ENCODE assay signal across 1 cellular context in the genomic region with DNA sequence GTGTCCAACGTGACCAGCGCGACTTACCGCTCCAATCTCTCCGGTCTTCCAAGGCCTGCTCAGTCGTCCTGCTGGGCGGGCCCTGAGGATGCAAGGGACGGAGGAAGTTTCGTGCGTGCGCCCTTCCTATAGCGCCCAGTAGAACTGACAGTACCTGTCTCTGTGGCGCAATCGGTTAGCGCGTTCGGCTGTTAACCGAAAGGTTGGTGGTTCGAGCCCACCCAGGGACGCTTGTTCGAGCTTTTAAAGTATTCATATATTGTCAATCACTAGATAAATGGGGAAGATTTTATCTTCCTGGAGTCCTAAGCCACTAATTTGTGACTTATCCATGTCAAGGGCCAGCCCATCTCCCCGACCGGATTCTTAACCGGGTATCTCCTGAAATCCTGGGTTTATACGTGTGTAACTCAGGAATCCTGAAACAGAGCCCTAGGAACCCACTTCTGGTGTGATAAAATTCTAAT.
A peak's percentile ranks its signal among the peaks of the same experiment; 100 is the strongest.
TF ChIP-seq lines count a peak whose summit lies in the region.
"Not testable (repeated sequence)": the region's sequence is repeated elsewhere in the genome, so short reads cannot be mapped to it uniquely, and the experiment has no call there.

No MANE protein-coding gene starts in this region.

TF ChIP-seq in K562, 482 proteins besides CTCF, POLR2A, EP300 and RAD21 (continued from another document):
- TF ChIP-seq, protein P1, sequence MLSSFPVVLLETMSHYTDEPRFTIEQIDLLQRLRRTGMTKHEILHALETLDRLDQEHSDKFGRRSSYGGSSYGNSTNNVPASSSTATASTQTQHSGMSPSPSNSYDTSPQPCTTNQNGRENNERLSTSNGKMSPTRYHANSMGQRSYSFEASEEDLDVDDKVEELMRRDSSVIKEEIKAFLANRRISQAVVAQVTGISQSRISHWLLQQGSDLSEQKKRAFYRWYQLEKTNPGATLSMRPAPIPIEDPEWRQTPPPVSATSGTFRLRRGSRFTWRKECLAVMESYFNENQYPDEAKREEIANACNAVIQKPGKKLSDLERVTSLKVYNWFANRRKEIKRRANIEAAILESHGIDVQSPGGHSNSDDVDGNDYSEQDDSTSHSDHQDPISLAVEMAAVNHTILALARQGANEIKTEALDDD (IDR thresholded peaks at IDR 0.05): peak; percentile 15; the same call in 1 of the 2 replicates
- TF ChIP-seq POLR3A (IDR thresholded peaks at IDR 0.05; ENCODE audit: borderline replicate concordance, extremely low read depth, insufficient read depth, insufficient read length) (peak; percentile 67), ATF1 (tag; IDR thresholded peaks at IDR 0.05) (peak; percentile 29; the same call in 1 of the 2 replicates), CXXC5 (CRISPR knock-in tag; IDR thresholded peaks at IDR 0.05) (peak; percentile 55; the same call in 1 of the 2 replicates), MEIS2 (IDR thresholded peaks at IDR 0.05; ENCODE audit: partially characterized antibody) (peak; percentile 77), CTBP1 (IDR thresholded peaks at IDR 0.05; ENCODE audit: borderline replicate concordance) (peak; percentile 53; the same call in 1 of the 2 replicates), TARDBP (IDR thresholded peaks at IDR 0.05) (peak; percentile 52; the same call in 1 of the 2 replicates), CEBPB (tag; IDR thresholded peaks at IDR 0.05) (peak; percentile 65), NRF1 (conservative IDR thresholded peaks at IDR 0.05 in 1 of 2, IDR thresholded peaks at IDR 0.05 in 1 of 2) (peak; percentile 17 to 23; a peak in 1 of 4 replicates), POLR2H (tag; IDR thresholded peaks at IDR 0.05; ENCODE audit: low read depth) (peak; percentile 99)
- TF ChIP-seq ATF1 (CRISPR knock-in tag; IDR thresholded peaks at IDR 0.05): not testable (repeated sequence)
- TF ChIP-seq, protein P2, sequence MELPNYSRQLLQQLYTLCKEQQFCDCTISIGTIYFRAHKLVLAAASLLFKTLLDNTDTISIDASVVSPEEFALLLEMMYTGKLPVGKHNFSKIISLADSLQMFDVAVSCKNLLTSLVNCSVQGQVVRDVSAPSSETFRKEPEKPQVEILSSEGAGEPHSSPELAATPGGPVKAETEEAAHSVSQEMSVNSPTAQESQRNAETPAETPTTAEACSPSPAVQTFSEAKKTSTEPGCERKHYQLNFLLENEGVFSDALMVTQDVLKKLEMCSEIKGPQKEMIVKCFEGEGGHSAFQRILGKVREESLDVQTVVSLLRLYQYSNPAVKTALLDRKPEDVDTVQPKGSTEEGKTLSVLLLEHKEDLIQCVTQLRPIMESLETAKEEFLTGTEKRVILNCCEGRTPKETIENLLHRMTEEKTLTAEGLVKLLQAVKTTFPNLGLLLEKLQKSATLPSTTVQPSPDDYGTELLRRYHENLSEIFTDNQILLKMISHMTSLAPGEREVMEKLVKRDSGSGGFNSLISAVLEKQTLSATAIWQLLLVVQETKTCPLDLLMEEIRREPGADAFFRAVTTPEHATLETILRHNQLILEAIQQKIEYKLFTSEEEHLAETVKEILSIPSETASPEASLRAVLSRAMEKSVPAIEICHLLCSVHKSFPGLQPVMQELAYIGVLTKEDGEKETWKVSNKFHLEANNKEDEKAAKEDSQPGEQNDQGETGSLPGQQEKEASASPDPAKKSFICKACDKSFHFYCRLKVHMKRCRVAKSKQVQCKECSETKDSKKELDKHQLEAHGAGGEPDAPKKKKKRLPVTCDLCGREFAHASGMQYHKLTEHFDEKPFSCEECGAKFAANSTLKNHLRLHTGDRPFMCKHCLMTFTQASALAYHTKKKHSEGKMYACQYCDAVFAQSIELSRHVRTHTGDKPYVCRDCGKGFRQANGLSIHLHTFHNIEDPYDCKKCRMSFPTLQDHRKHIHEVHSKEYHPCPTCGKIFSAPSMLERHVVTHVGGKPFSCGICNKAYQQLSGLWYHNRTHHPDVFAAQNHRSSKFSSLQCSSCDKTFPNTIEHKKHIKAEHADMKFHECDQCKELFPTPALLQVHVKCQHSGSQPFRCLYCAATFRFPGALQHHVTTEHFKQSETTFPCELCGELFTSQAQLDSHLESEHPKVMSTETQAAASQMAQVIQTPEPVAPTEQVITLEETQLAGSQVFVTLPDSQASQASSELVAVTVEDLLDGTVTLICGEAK (IDR thresholded peaks at IDR 0.05): peak; percentile 58; the same call in 1 of the 2 replicates
- TF ChIP-seq, protein P2 (CRISPR knock-in tag; IDR thresholded peaks at IDR 0.05): not testable (repeated sequence)
- TF ChIP-seq, protein P3, sequence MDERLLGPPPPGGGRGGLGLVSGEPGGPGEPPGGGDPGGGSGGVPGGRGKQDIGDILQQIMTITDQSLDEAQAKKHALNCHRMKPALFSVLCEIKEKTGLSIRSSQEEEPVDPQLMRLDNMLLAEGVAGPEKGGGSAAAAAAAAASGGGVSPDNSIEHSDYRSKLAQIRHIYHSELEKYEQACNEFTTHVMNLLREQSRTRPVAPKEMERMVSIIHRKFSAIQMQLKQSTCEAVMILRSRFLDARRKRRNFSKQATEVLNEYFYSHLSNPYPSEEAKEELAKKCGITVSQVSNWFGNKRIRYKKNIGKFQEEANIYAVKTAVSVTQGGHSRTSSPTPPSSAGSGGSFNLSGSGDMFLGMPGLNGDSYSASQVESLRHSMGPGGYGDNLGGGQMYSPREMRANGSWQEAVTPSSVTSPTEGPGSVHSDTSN (CRISPR knock-in tag; IDR thresholded peaks at IDR 0.05; ENCODE audit: low read depth): not testable (repeated sequence)
- TF ChIP-seq, protein P3 (tag; conservative IDR thresholded peaks at IDR 0.05; ENCODE audit: low read depth): peak; percentile 43; the same call in 1 of the 2 replicates
TF ChIP-seq in K562: peak in this region for 14; not testable (repeated sequence) for 468.
